Comparison of ENCODE assay signal across 13 cellular contexts in genomic region chr1:40313958-40314720, GRCh38. TPM values are rescaled to one million over a fixed set of nuclear protein-coding genes. Genes with fewer than 3 reads are reported as not detected.
DNase-seq lines count a peak whose midpoint lies in the region; ATAC-seq, FAIRE-seq and TF ChIP-seq lines count a peak whose summit lies in the region.
"Had no signal": no experiment of that assay in that cellular context is flagged by ENCODE, and none has a peak within 500 bp of the region (broad histone marks: within the 10 kb centered on the region; RNA-seq: fewer than 3 reads in every experiment).

No MANE protein-coding gene starts in this region.

- TF ChIP-seq POLR2A in HepG2 (IDR thresholded peaks at IDR 0.05; ENCODE audit: insufficient read depth in 1 of 2, low read depth in 2 of 2, low read length in 2 of 2) (0 out of 4 replicates have a peak, but pooled peaks of 1 of the 2 experiments have one; percentile 34), right lobe of liver (IDR thresholded peaks at IDR 0.05) (no peak)

- no peaks in the 10 kb centered on the region for H4K20me1 ChIP-seq in HepG2 (ENCODE audit: insufficient read depth, low read length)

- intact Hi-C loops in HepG2 (cut with micrococcal nuclease; ENCODE audit: unreplicated experiment) = loop anchor here (10.0 kb wide), 1 partner anchor 59 kb away; the partner anchor contains the start of gene ZMPSTE24
- intact Hi-C loops in right lobe of liver (cut with DNase I) = loop anchor here (10.0 kb wide), 1 partner anchor 169 kb away; no protein-coding TSS in a partner anchor
- intact Hi-C loops in ascending aorta (cut with DNase I) = loop anchor here (2.0 kb wide), 1 partner anchor 57 kb away; no protein-coding TSS in a partner anchor
- intact Hi-C loops in tibial artery (cut with DNase I; ENCODE audit: low total_unique reads) = no loop called here
- intact Hi-C loops in left ventricle myocardium superior (cut with micrococcal nuclease) = no loop called here

- no peak for FAIRE-seq in HepG2 (lab: Jason Lieb, UNC)

- no TSS peak for BruUV-seq in HepG2 (replicated peaks; lab: Mats Ljungman, UMichigan)

- no peaks in the 10 kb centered on the region for H3K79me2 ChIP-seq in HepG2 (ENCODE audit: insufficient read depth, low read length)

- TF ChIP-seq EP300 in HepG2 (IDR thresholded peaks at IDR 0.05; ENCODE audit: low read depth in 2 of 2, low read length in 2 of 2) (no peak), HepG2 (CRISPR knock-in tag; IDR thresholded peaks at IDR 0.05; ENCODE audit: borderline replicate concordance) (no peak)

- H3K9me3 ChIP-seq in HepG2 (ENCODE audit: low read length) (no peaks in the 10 kb centered on the region), right lobe of liver (no peaks in the 10 kb centered on the region), ascending aorta (no peaks in the 10 kb centered on the region), tibial artery (no peaks in the 10 kb centered on the region)
- H3K9me3 ChIP-seq: thyroid gland had no signal

- H3K4me3 ChIP-seq in HepG2 (replicated peaks in 1 of 3; ENCODE audit: insufficient read depth in 1 of 3, low read depth in 2 of 3, low read length in 3 of 3) = peak overlapping the region; percentile 58 to 93 (median 64); a peak in 5 of 6 replicates
- no peak overlapping the region for H3K4me3 ChIP-seq in right lobe of liver
- H3K4me3 ChIP-seq in ascending aorta = peak overlapping the region in 1 of 2 donors; percentile 60
- no peak overlapping the region for H3K4me3 ChIP-seq in tibial artery

- H3K27ac ChIP-seq in HepG2 (ENCODE audit: extremely low read length, insufficient read depth, low read length) = peak overlapping the region; percentile 82
- no peak overlapping the region for H3K27ac ChIP-seq in right lobe of liver
- H3K27ac ChIP-seq in ascending aorta = peak overlapping the region; percentile 74 to 81
- H3K27ac ChIP-seq in tibial artery = no peak overlapping the region
- H3K27ac ChIP-seq: brain microvascular endothelial cell, thyroid gland had no signal

- ATAC-seq in HepG2 (no peak; the same call in 2 of the 3 replicates), right lobe of liver (no peak), left ventricle myocardium superior (no peak)

- 17% methylated on average over 5 of the region's 9 CpGs for WGBS in HepG2 (ENCODE audit: low lambda C conversion rate)
- WGBS in right lobe of liver (ENCODE audit: insufficient coverage, low coverage, low lambda C conversion rate, missing lambda C conversion rate) = 79% methylated on average over 2 of the region's 9 CpGs

- no peak for TF ChIP-seq RAD21 in HepG2 (CRISPR knock-in tag; IDR thresholded peaks at IDR 0.05)

- DNase-seq in HepG2 (ENCODE audit: low spot score) = peak; percentile 30
- no peak for DNase-seq in right lobe of liver
- peak in 1 of 2 donors; percentile 53 for DNase-seq in ascending aorta (ENCODE audit: low spot score in 2 of 2)
- DNase-seq in midbrain (lab: John Stamatoyannopoulos, UW) = peak; percentile 7
- peak; percentile 43 for DNase-seq in ureter (ENCODE audit: low spot score)
- no peak for DNase-seq in tibial artery
- no peak for DNase-seq in D341Med (ENCODE audit: low spot score)
- no peak for DNase-seq in left ventricle myocardium superior
- DNase-seq: AML-193; brain microvascular endothelial cell; NCI-H2029; stimulated activated CD4-positive, alpha-beta T cell treated with anti-CD3 and anti-CD28 coated beads, Interleukin-2, amount 100 ng/mL, for 48 hours; thyroid gland had no signal

- CTCF ChIA-PET in HepG2 (lab: Yijun Ruan, JAX; ENCODE audit: low intra/inter-chr PET ratio, low total read pairs) = interaction anchor here (1.5 kb wide), 1 partner anchor 91 kb away, joined by 5 read pairs; no protein-coding TSS in a partner anchor

- peak overlapping the region; percentile 96 for H3K4me2 ChIP-seq in HepG2 (ENCODE audit: low read depth, low read length)

- H2AFZ ChIP-seq in HepG2 (ENCODE audit: low read length) = no peak overlapping the region

- H3K4me1 ChIP-seq in HepG2 (ENCODE audit: insufficient read depth, low read length) = peaks cover 47% of the 10 kb centered on the region
- peaks cover 0 to 13% (median 0%) of the 10 kb centered on the region in 4 donors for H3K4me1 ChIP-seq in right lobe of liver
- peaks cover 0 to 28% of the 10 kb centered on the region in 2 donors for H3K4me1 ChIP-seq in ascending aorta
- peaks cover 0 to 35% (median 27%) of the 10 kb centered on the region in 4 donors for H3K4me1 ChIP-seq in tibial artery

- in situ Hi-C loops in HepG2 (cut with HindIII; ENCODE audit: extremely low pct_ligation_motif_present, low pct_unique_long_range_greater_than_20kb) = no loop called here

- H3K27me3 ChIP-seq in HepG2 (ENCODE audit: control insufficient read depth in 1 of 2, insufficient read depth in 2 of 2, low read length in 2 of 2) (peaks cover 0 to 7% of the 10 kb centered on the region in 2 experiments; a peak in 1 of 5 replicates), right lobe of liver (peaks cover 0 to 14% of the 10 kb centered on the region in 2 donors), ascending aorta (no peaks in the 10 kb centered on the region), tibial artery (peaks cover 0 to 15% of the 10 kb centered on the region in 2 donors)
- H3K27me3 ChIP-seq: thyroid gland had no signal

- H3K36me3 ChIP-seq in HepG2 (replicated peaks in 1 of 2; ENCODE audit: control insufficient read depth in 1 of 2, insufficient read depth in 2 of 2, low read length in 2 of 2) (no peaks in the 10 kb centered on the region; a peak in 1 of 5 replicates), right lobe of liver (no peaks in the 10 kb centered on the region), ascending aorta (no peaks in the 10 kb centered on the region), tibial artery (no peaks in the 10 kb centered on the region)
- H3K36me3 ChIP-seq: brain microvascular endothelial cell, thyroid gland had no signal

- peak overlapping the region; percentile 74 for H3K9ac ChIP-seq in HepG2 (ENCODE audit: insufficient read depth, low read depth, low read length)

- TF ChIP-seq CTCF in HepG2 (CRISPR knock-in tag; IDR thresholded peaks at IDR 0.05) = no peak
- no peak for TF ChIP-seq CTCF in right lobe of liver (IDR thresholded peaks at IDR 0.05)
- no peak for TF ChIP-seq CTCF in ascending aorta (IDR thresholded peaks at IDR 0.05)
- no peak for TF ChIP-seq CTCF in tibial artery (IDR thresholded peaks at IDR 0.05)

- POLR2A ChIA-PET in HepG2 (lab: Yijun Ruan, JAX) = interaction anchor here (0.7 to 4.6 kb wide), 15 partner anchors 9 to 158 kb away, joined by 3 to 23 read pairs (median 4); partner anchors contain the start of genes SMAP2, TMCO2, ZFP69B and ZMPSTE24

RNA-seq across cellular contexts. Expression of gene COL9A2, which starts 2.9 kb away (rescaled TPM):
- 8.9 and 26.9 TPM in 2 replicates for total RNA-seq in HepG2 (2016; rRNA removed; fragmentation: Illumina TruSeq; extraction: Trizol)
- 2.3 and 2.9 TPM in 2 replicates for total RNA-seq in HepG2 (2016; cell fraction: cytosol; rRNA removed; fragmentation: Illumina TruSeq; extraction: Trizol; ENCODE audit: low read depth)
- total RNA-seq in HepG2 (2016; cell fraction: insoluble cytoplasmic fraction; rRNA removed; fragmentation: Illumina TruSeq; extraction: Trizol) = 7.8 and 29.7 TPM in 2 replicates
- total RNA-seq in HepG2 (2016; cell fraction: membrane; rRNA removed; fragmentation: Illumina TruSeq; extraction: Trizol) = 3.7 and 5.8 TPM in 2 replicates
- 32.5 and 35.4 TPM in 2 replicates for total RNA-seq in HepG2 (2016; cell fraction: nucleus; rRNA removed; fragmentation: Illumina TruSeq; extraction: Trizol)
- 20.2 and 34.7 TPM in 2 replicates for polyA plus RNA-seq in HepG2 (2011; rRNA removed)
- 8.9 and 11.2 TPM in 2 replicates for polyA plus RNA-seq in HepG2 (2011; cell fraction: cytosol; rRNA removed)
- 329 and 347 TPM in 2 replicates for polyA plus RNA-seq in HepG2 (2011; cell fraction: nucleus; rRNA removed)
- polyA plus RNA-seq in HepG2 (2012) = 21.5 and 31.3 TPM in 2 replicates
- 1.7 TPM in 2 replicates for polyA plus RNA-seq in HepG2 (2016; cell fraction: cytosol; fragmentation: Illumina TruSeq; extraction: Trizol; ENCODE audit: low read depth)
- 7.6 TPM in 2 replicates for polyA plus RNA-seq in HepG2 (2016; cell fraction: insoluble cytoplasmic fraction; fragmentation: Illumina TruSeq; extraction: Trizol; ENCODE audit: low read depth)
- polyA plus RNA-seq in HepG2 (2016; cell fraction: membrane; fragmentation: Illumina TruSeq; extraction: Trizol; ENCODE audit: low read depth) = 3.5 and 4.0 TPM in 2 replicates
- 108 and 112 TPM in 2 replicates for polyA plus RNA-seq in HepG2 (2016; cell fraction: nucleus; fragmentation: Illumina TruSeq; extraction: Trizol; ENCODE audit: insufficient read depth, low read depth)
- 7.9 TPM in 1 of 2 replicates, not detected in the other for polyA minus RNA-seq in HepG2 (2011; rRNA and poly(A)+ RNA removed; ENCODE audit: low replicate concordance)
- polyA minus RNA-seq in HepG2 (2011; cell fraction: cytosol; rRNA and poly(A)+ RNA removed) = 4.2 and 6.3 TPM in 2 replicates
- polyA minus RNA-seq in HepG2 (2011; cell fraction: nucleus; rRNA and poly(A)+ RNA removed) = 18.2 and 21.9 TPM in 2 replicates
- total RNA-seq in right lobe of liver = under 1 TPM; 0.16 to 0.99 (median 0.46) TPM
- total RNA-seq in ascending aorta = 4.5 TPM
- total RNA-seq in ureter = 27.1 TPM
- total RNA-seq in left ventricle myocardium superior = 0.45 TPM

RNA-seq across cellular contexts. Expression of gene ZMPSTE24, which starts 56.1 kb away (rescaled TPM):
- total RNA-seq in HepG2 (2016; rRNA removed; fragmentation: Illumina TruSeq; extraction: Trizol) = 43.1 and 60.2 TPM in 2 replicates
- total RNA-seq in HepG2 (2016; cell fraction: cytosol; rRNA removed; fragmentation: Illumina TruSeq; extraction: Trizol; ENCODE audit: low read depth) = 5.6 and 6.4 TPM in 2 replicates
- total RNA-seq in HepG2 (2016; cell fraction: insoluble cytoplasmic fraction; rRNA removed; fragmentation: Illumina TruSeq; extraction: Trizol) = 39.7 and 64.2 TPM in 2 replicates
- 11.8 and 16.2 TPM in 2 replicates for total RNA-seq in HepG2 (2016; cell fraction: membrane; rRNA removed; fragmentation: Illumina TruSeq; extraction: Trizol)
- total RNA-seq in HepG2 (2016; cell fraction: nucleus; rRNA removed; fragmentation: Illumina TruSeq; extraction: Trizol) = 58.8 and 66.7 TPM in 2 replicates
- polyA plus RNA-seq in HepG2 (2011; rRNA removed) = 12.0 and 13.6 TPM in 2 replicates
- polyA plus RNA-seq in HepG2 (2011; cell fraction: cytosol; rRNA removed) = 5.9 and 11.3 TPM in 2 replicates
- polyA plus RNA-seq in HepG2 (2011; cell fraction: nucleus; rRNA removed) = 2.2 and 4.6 TPM in 2 replicates
- polyA plus RNA-seq in HepG2 (2012) = 21.8 and 25.9 TPM in 2 replicates
- polyA plus RNA-seq in HepG2 (2016; cell fraction: cytosol; fragmentation: Illumina TruSeq; extraction: Trizol; ENCODE audit: low read depth) = 3.5 and 4.0 TPM in 2 replicates
- polyA plus RNA-seq in HepG2 (2016; cell fraction: insoluble cytoplasmic fraction; fragmentation: Illumina TruSeq; extraction: Trizol; ENCODE audit: low read depth) = 35.5 and 40.5 TPM in 2 replicates
- 9.8 and 10.4 TPM in 2 replicates for polyA plus RNA-seq in HepG2 (2016; cell fraction: membrane; fragmentation: Illumina TruSeq; extraction: Trizol; ENCODE audit: low read depth)
- 68.2 and 73.1 TPM in 2 replicates for polyA plus RNA-seq in HepG2 (2016; cell fraction: nucleus; fragmentation: Illumina TruSeq; extraction: Trizol; ENCODE audit: insufficient read depth, low read depth)
- polyA minus RNA-seq in HepG2 (2011; rRNA and poly(A)+ RNA removed; ENCODE audit: low replicate concordance) = 13.4 and 36.2 TPM in 2 replicates
- 25.1 and 28.4 TPM in 2 replicates for polyA minus RNA-seq in HepG2 (2011; cell fraction: cytosol; rRNA and poly(A)+ RNA removed)
- polyA minus RNA-seq in HepG2 (2011; cell fraction: nucleus; rRNA and poly(A)+ RNA removed) = 11.5 and 17.0 TPM in 2 replicates
- total RNA-seq in right lobe of liver = 10 to 100 TPM; 21.1 to 36.9 (median 27.5) TPM
- 61.8 TPM for total RNA-seq in ascending aorta
- total RNA-seq in ureter = 52.9 TPM
- 33.5 TPM for total RNA-seq in left ventricle myocardium superior

RNA-seq across cellular contexts. Expression of gene SMAP2, which starts 59.4 kb away (rescaled TPM):
- total RNA-seq in HepG2 (2016; rRNA removed; fragmentation: Illumina TruSeq; extraction: Trizol) (19.0 and 21.2 TPM in 2 replicates), right lobe of liver (10 to 100 TPM; 23.7 to 41.5 (median 36.2) TPM), ascending aorta (33.5 TPM), ureter (39.5 TPM), left ventricle myocardium superior (15.1 TPM)
- total RNA-seq in HepG2 (2016; cell fraction: cytosol; rRNA removed; fragmentation: Illumina TruSeq; extraction: Trizol; ENCODE audit: low read depth) = 3.7 and 4.1 TPM in 2 replicates
- total RNA-seq in HepG2 (2016; cell fraction: insoluble cytoplasmic fraction; rRNA removed; fragmentation: Illumina TruSeq; extraction: Trizol) = 17.0 and 17.7 TPM in 2 replicates
- total RNA-seq in HepG2 (2016; cell fraction: membrane; rRNA removed; fragmentation: Illumina TruSeq; extraction: Trizol) = 9.4 and 9.9 TPM in 2 replicates
- 12.5 and 12.6 TPM in 2 replicates for total RNA-seq in HepG2 (2016; cell fraction: nucleus; rRNA removed; fragmentation: Illumina TruSeq; extraction: Trizol)
- polyA plus RNA-seq in HepG2 (2011; rRNA removed) = 22.3 and 22.5 TPM in 2 replicates
- 19.5 and 21.2 TPM in 2 replicates for polyA plus RNA-seq in HepG2 (2011; cell fraction: cytosol; rRNA removed)
- 14.7 and 15.6 TPM in 2 replicates for polyA plus RNA-seq in HepG2 (2011; cell fraction: nucleus; rRNA removed)
- 22.4 and 36.2 TPM in 2 replicates for polyA plus RNA-seq in HepG2 (2012)
- 2.5 and 2.8 TPM in 2 replicates for polyA plus RNA-seq in HepG2 (2016; cell fraction: cytosol; fragmentation: Illumina TruSeq; extraction: Trizol; ENCODE audit: low read depth)
- polyA plus RNA-seq in HepG2 (2016; cell fraction: insoluble cytoplasmic fraction; fragmentation: Illumina TruSeq; extraction: Trizol; ENCODE audit: low read depth) = 24.0 and 32.1 TPM in 2 replicates
- polyA plus RNA-seq in HepG2 (2016; cell fraction: membrane; fragmentation: Illumina TruSeq; extraction: Trizol; ENCODE audit: low read depth) = 10.0 and 10.2 TPM in 2 replicates
- polyA plus RNA-seq in HepG2 (2016; cell fraction: nucleus; fragmentation: Illumina TruSeq; extraction: Trizol; ENCODE audit: insufficient read depth, low read depth) = 29.2 and 32.0 TPM in 2 replicates
- 14.4 and 37.7 TPM in 2 replicates for polyA minus RNA-seq in HepG2 (2011; rRNA and poly(A)+ RNA removed; ENCODE audit: low replicate concordance)
- polyA minus RNA-seq in HepG2 (2011; cell fraction: cytosol; rRNA and poly(A)+ RNA removed) = 14.2 and 14.6 TPM in 2 replicates
- polyA minus RNA-seq in HepG2 (2011; cell fraction: nucleus; rRNA and poly(A)+ RNA removed) = 12.0 and 16.8 TPM in 2 replicates

Comparison
In these comparisons a context has a peak if more than half of its experiments do, and no peak if none do; other contexts are left out.
1. DNase-seq: peak in HepG2 (single experiment), midbrain (single experiment) and ureter (single experiment); none in right lobe of liver (0 of 3), tibial artery (0 of 2), D341Med (single experiment) and left ventricle myocardium superior (single experiment).
2. H3K27ac ChIP-seq: peak in HepG2 (single experiment) and ascending aorta (2 of 2); none in right lobe of liver (0 of 3) and tibial artery (0 of 2).
3. H3K4me3 ChIP-seq: peak in HepG2 (3 of 3); none in right lobe of liver (0 of 3) and tibial artery (0 of 2).
4. intact Hi-C loops: an anchor here in HepG2 (10.0 kb wide), right lobe of liver (10.0 kb wide) and ascending aorta (2.0 kb wide); none called in tibial artery and left ventricle myocardium superior.